29 cellular contexts compared by ENCODE assay signal in the genomic region with DNA sequence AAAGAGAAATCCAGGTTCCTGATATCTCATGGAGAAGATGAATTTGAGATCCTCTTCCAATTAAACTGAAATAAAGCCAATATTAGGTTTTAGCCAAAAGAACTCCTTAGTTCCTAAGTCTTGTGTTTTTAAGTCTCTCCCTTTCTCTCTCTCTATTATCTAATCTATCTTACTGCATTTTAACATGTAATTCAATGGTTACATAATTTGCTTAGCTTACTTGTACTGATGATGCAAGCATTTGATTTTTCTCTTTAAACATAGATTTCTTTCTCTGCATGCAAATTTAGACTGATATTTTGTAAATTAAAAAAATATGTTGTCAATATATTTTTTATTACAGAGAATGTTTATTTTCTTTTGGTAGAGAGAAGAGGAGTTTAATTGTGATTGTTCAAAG.
"Had no signal": no experiment of that assay in that cellular context is flagged by ENCODE, and none has a peak within 500 bp of the region (broad histone marks: within the 10 kb centered on the region; RNA-seq: fewer than 3 reads in every experiment).

No MANE protein-coding gene starts in this region.

- DNase-seq: natural killer cell; nucleus accumbens; posterior cingulate gyrus; psoas muscle; right cardiac atrium; right lobe of liver; sigmoid colon; small intestine; stimulated activated CD4-positive, alpha-beta T cell treated with anti-CD3 and anti-CD28 coated beads, Interleukin-15, amount 100 ng/mL, for 24 hours; stimulated activated CD4-positive, alpha-beta T cell treated with anti-CD3 and anti-CD28 coated beads, Interleukin-2, amount 100 ng/mL, for 24 hours; stimulated activated CD4-positive, alpha-beta T cell treated with anti-CD3 and anti-CD28 coated beads, Interleukin-2, amount 100 ng/mL, for 48 hours; stimulated activated CD4-positive, alpha-beta T cell treated with anti-CD3 and anti-CD28 coated beads, Interleukin-4, amount 100 ng/mL, for 24 hours; stimulated activated naive B cell treated with anti-CD40 and anti-IgM and Interleukin-4, amounts not matched to agents 10 μg/mL and 1 μg/mL and 100 μg/mL, for 72 hours; stimulated activated naive CD4-positive, alpha-beta T cell treated with Interleukin-2 at 50 U/mL for 16 hours; stomach; thyroid gland; trophoblast cell; upper lobe of left lung had no signal

- H3K27ac Mint-ChIP-seq: natural killer cell; nephron; progenitor cell of endocrine pancreas; stimulated activated effector memory CD8-positive, alpha-beta T cell treated with anti-CD3 and anti-CD28 coated beads, Interleukin-12 subunit alpha, Interleukin-12 subunit beta, amount 100 ng/mL, for 72 hours; stimulated activated naive B cell treated with anti-CD40 and anti-IgM and Interleukin-4, amounts not matched to agents 10 μg/mL and 1 μg/mL and 100 μg/mL, for 72 hours; stimulated activated naive CD8-positive, alpha-beta T cell treated with anti-CD3 and anti-CD28 coated beads, Interleukin-15, Interleukin-2, amounts not matched to agents 100 ng/mL and 50 ng/mL, for 24 hours had no signal

- H3K27me3 Mint-ChIP-seq: progenitor cell of endocrine pancreas; stimulated activated naive B cell treated with anti-CD40 and anti-IgM and Interleukin-4, amounts not matched to agents 10 μg/mL and 1 μg/mL and 100 μg/mL, for 72 hours; stimulated activated naive CD8-positive, alpha-beta T cell treated with anti-CD3 and anti-CD28 coated beads, Interleukin-15, Interleukin-2, amounts not matched to agents 100 ng/mL and 50 ng/mL, for 24 hours had no signal

- FAIRE-seq: urothelium cell line had no signal

- ATAC-seq: natural killer cell; psoas muscle; right cardiac atrium; stimulated activated effector memory CD8-positive, alpha-beta T cell treated with anti-CD3 and anti-CD28 coated beads, Interleukin-12 subunit alpha, Interleukin-12 subunit beta, amount 100 ng/mL, for 72 hours; stimulated activated naive B cell treated with anti-CD40 and anti-IgM and Interleukin-4, amounts not matched to agents 10 μg/mL and 1 μg/mL and 100 μg/mL, for 72 hours had no signal

- H3K9me3 ChIP-seq: neutrophil, psoas muscle, right lobe of liver, sigmoid colon, stomach, thoracic aorta, thyroid gland, tibial nerve, upper lobe of left lung, vagina had no signal

- H3K4me1 Mint-ChIP-seq: natural killer cell; nephron; neural crest cell; stimulated activated effector memory CD8-positive, alpha-beta T cell treated with anti-CD3 and anti-CD28 coated beads, Interleukin-12 subunit alpha, Interleukin-12 subunit beta, amount 100 ng/mL, for 72 hours; stimulated activated naive B cell treated with anti-CD40 and anti-IgM and Interleukin-4, amounts not matched to agents 10 μg/mL and 1 μg/mL and 100 μg/mL, for 72 hours had no signal

- H3K4me3 ChIP-seq: psoas muscle, right lobe of liver, sigmoid colon, stomach, thoracic aorta, thyroid gland, tibial nerve, upper lobe of left lung, vagina had no signal

- H3K36me3 ChIP-seq: neutrophil, right lobe of liver, sigmoid colon, thoracic aorta, thyroid gland, upper lobe of left lung, vagina had no signal

- H3K9ac ChIP-seq: parathyroid adenoma had no signal

- H3K27me3 ChIP-seq: neutrophil, right lobe of liver, sigmoid colon, stomach, thyroid gland, tibial nerve, upper lobe of left lung, vagina had no signal

- H3K36me3 Mint-ChIP-seq: natural killer cell; stimulated activated effector memory CD8-positive, alpha-beta T cell treated with anti-CD3 and anti-CD28 coated beads, Interleukin-12 subunit alpha, Interleukin-12 subunit beta, amount 100 ng/mL, for 72 hours; stimulated activated naive B cell treated with anti-CD40 and anti-IgM and Interleukin-4, amounts not matched to agents 10 μg/mL and 1 μg/mL and 100 μg/mL, for 72 hours had no signal

- H3K9me3 Mint-ChIP-seq: nephron, neural crest cell had no signal

- H3K27ac ChIP-seq: neutrophil, parathyroid adenoma, psoas muscle, right lobe of liver, sigmoid colon, stomach, thoracic aorta, thyroid gland, tibial nerve, upper lobe of left lung, vagina had no signal

- H3K4me3 Mint-ChIP-seq: natural killer cell; nephron; neural crest cell; stimulated activated effector memory CD8-positive, alpha-beta T cell treated with anti-CD3 and anti-CD28 coated beads, Interleukin-12 subunit alpha, Interleukin-12 subunit beta, amount 100 ng/mL, for 72 hours; stimulated activated naive B cell treated with anti-CD40 and anti-IgM and Interleukin-4, amounts not matched to agents 10 μg/mL and 1 μg/mL and 100 μg/mL, for 72 hours; stimulated activated naive CD8-positive, alpha-beta T cell treated with anti-CD3 and anti-CD28 coated beads, Interleukin-15, Interleukin-2, amounts not matched to agents 100 ng/mL and 50 ng/mL, for 24 hours had no signal

- H3K4me1 ChIP-seq: parathyroid adenoma, psoas muscle, sigmoid colon, stomach, thyroid gland, tibial nerve, upper lobe of left lung, vagina had no signal
